In genomic region chr3:120264963-120265362, GRCh38 we compare ENCODE assay signal across 28 cellular contexts. TPM values are rescaled to one million over a fixed set of nuclear protein-coding genes. Genes with fewer than 3 reads are reported as not detected.
"Had no signal": no experiment of that assay in that cellular context is flagged by ENCODE, and none has a peak within 500 bp of the region (broad histone marks: within the 10 kb centered on the region; RNA-seq: fewer than 3 reads in every experiment).

No MANE protein-coding gene starts in this region.

- H3K27ac Mint-ChIP-seq: immature natural killer cell; memory B cell; naive thymus-derived CD4-positive, alpha-beta T cell had no signal

- H3K27me3 ChIP-seq: esophagus squamous epithelium, gastroesophageal sphincter, heart left ventricle, hepatocyte, left lung had no signal

- H3K4me3 Mint-ChIP-seq: immature natural killer cell; memory B cell; naive thymus-derived CD4-positive, alpha-beta T cell had no signal

- H3K4me1 ChIP-seq: esophagus squamous epithelium, gastroesophageal sphincter, left lung, lower lobe of right lung had no signal

- H3K36me3 ChIP-seq: esophagus squamous epithelium, gastroesophageal sphincter, heart left ventricle, left lung, lower lobe of right lung had no signal

- FAIRE-seq: colon, endothelial cell of umbilical vein, frontal cortex had no signal

- DNase-seq: dermis blood vessel endothelial cell; dorsolateral prefrontal cortex; effector CD4-positive, alpha-beta T cell; effector memory CD4-positive, alpha-beta T cell; erythroblast; esophagus squamous epithelium; foreskin fibroblast; heart left ventricle; hypothalamus; immature natural killer cell; islet precursor cell; left cardiac atrium; left lung; left ventricle myocardium superior; lower lobe of right lung; mesendoderm; midbrain; naive thymus-derived CD4-positive, alpha-beta T cell had no signal

- H3K27ac ChIP-seq: coronary artery, dorsolateral prefrontal cortex, epithelial cell of prostate, esophagus squamous epithelium, gastroesophageal sphincter, heart left ventricle, hepatocyte, left lung, lower lobe of right lung had no signal

- H3K9me3 Mint-ChIP-seq: memory B cell; naive thymus-derived CD4-positive, alpha-beta T cell had no signal

- ATAC-seq: esophagus mucosa; gastroesophageal sphincter; left cardiac atrium; left lung; left ventricle myocardium superior; lower lobe of right lung; naive thymus-derived CD4-positive, alpha-beta T cell had no signal

- H3K4me3 ChIP-seq: coronary artery, esophagus squamous epithelium, gastroesophageal sphincter, heart left ventricle, hepatocyte, left lung, lower lobe of right lung had no signal

- H3K36me3 Mint-ChIP-seq: immature natural killer cell, memory B cell had no signal

- H3K4me1 Mint-ChIP-seq: immature natural killer cell; memory B cell; naive thymus-derived CD4-positive, alpha-beta T cell had no signal

RNA-seq across cellular contexts. Expression of gene GPR156, which starts 20.1 kb away (rescaled TPM):
- total RNA-seq: dermis blood vessel endothelial cell, lung microvascular endothelial cell had no signal
- polyA plus RNA-seq: immature natural killer cell; naive thymus-derived CD4-positive, alpha-beta T cell had no signal
